Comparison of ENCODE assay signal across 14 cellular contexts in genomic region chr5:104170906-104171305, GRCh38.
"Had no signal": no experiment of that assay in that cellular context is flagged by ENCODE, and none has a peak within 500 bp of the region (broad histone marks: within the 10 kb centered on the region; RNA-seq: fewer than 3 reads in every experiment).

No MANE protein-coding gene starts in this region.

- H3K4me3 ChIP-seq: ascending aorta, colonic mucosa, esophagus muscularis mucosa, mucosa of descending colon, ovary, right lobe of liver had no signal

- H3K27ac ChIP-seq: ascending aorta, colonic mucosa, esophagus muscularis mucosa, ovary, right lobe of liver had no signal

- H3K4me1 Mint-ChIP-seq: activated CD4-positive, alpha-beta T cell treated with anti-CD3 and anti-CD28 coated beads, Interleukin-2, amount 10 ng/mL, durations not matched to agents 24 days and 14 days; activated naive CD8-positive, alpha-beta T cell treated with anti-CD3 and anti-CD28 coated beads, Interleukin-2, amount 10 ng/mL, durations not matched to agents 7 days and 5 days; naive thymus-derived CD4-positive, alpha-beta T cell had no signal

- H3K27me3 Mint-ChIP-seq: activated CD4-positive, alpha-beta T cell treated with anti-CD3 and anti-CD28 coated beads, Interleukin-2, amount 10 ng/mL, durations not matched to agents 24 days and 14 days; activated naive CD8-positive, alpha-beta T cell treated with anti-CD3 and anti-CD28 coated beads, Interleukin-2, amount 10 ng/mL, durations not matched to agents 7 days and 5 days; naive thymus-derived CD4-positive, alpha-beta T cell had no signal

- H3K36me3 ChIP-seq: ascending aorta, colonic mucosa, esophagus muscularis mucosa, ovary, right lobe of liver had no signal

- H3K27me3 ChIP-seq: ascending aorta, colonic mucosa, esophagus muscularis mucosa, ovary, right lobe of liver had no signal

- H3K36me3 Mint-ChIP-seq: activated naive CD8-positive, alpha-beta T cell treated with anti-CD3 and anti-CD28 coated beads, Interleukin-2, amount 10 ng/mL, durations not matched to agents 7 days and 5 days; naive thymus-derived CD4-positive, alpha-beta T cell had no signal

- H3K4me1 ChIP-seq: ascending aorta, colonic mucosa, esophagus muscularis mucosa, right lobe of liver had no signal

- H3K4me3 Mint-ChIP-seq: activated CD4-positive, alpha-beta T cell treated with anti-CD3 and anti-CD28 coated beads, Interleukin-2, amount 10 ng/mL, durations not matched to agents 24 days and 14 days; activated naive CD8-positive, alpha-beta T cell treated with anti-CD3 and anti-CD28 coated beads, Interleukin-2, amount 10 ng/mL, durations not matched to agents 7 days and 5 days; naive thymus-derived CD4-positive, alpha-beta T cell had no signal

- H3K9me3 ChIP-seq: ascending aorta, colonic mucosa, esophagus muscularis mucosa, mucosa of descending colon, ovary, right lobe of liver had no signal

- DNase-seq: activated CD4-positive, alpha-beta T cell treated with anti-CD3 and anti-CD28 coated beads, Interleukin-2, amount 10 ng/mL, durations not matched to agents 24 days and 14 days; activated CD4-positive, CD25-positive, alpha-beta regulatory T cell; activated CD8-positive, alpha-beta memory T cell treated with anti-CD3 and anti-CD28 coated beads, Interleukin-2, amount 50 U/mL, for 48 hours; activated naive CD8-positive, alpha-beta T cell treated with anti-CD3 and anti-CD28 coated beads, Interleukin-2, amount 10 ng/mL, durations not matched to agents 7 days and 5 days; colonic mucosa; islet precursor cell; mammary epithelial cell; mucosa of descending colon; naive thymus-derived CD4-positive, alpha-beta T cell; ovary; right lobe of liver; SW 1271 had no signal

- H3K27ac Mint-ChIP-seq: activated CD4-positive, alpha-beta T cell treated with anti-CD3 and anti-CD28 coated beads, Interleukin-2, amount 10 ng/mL, durations not matched to agents 24 days and 14 days; activated naive CD8-positive, alpha-beta T cell treated with anti-CD3 and anti-CD28 coated beads, Interleukin-2, amount 10 ng/mL, durations not matched to agents 7 days and 5 days; naive thymus-derived CD4-positive, alpha-beta T cell had no signal

- H3K9me3 Mint-ChIP-seq: activated CD4-positive, alpha-beta T cell treated with anti-CD3 and anti-CD28 coated beads, Interleukin-2, amount 10 ng/mL, durations not matched to agents 24 days and 14 days; activated naive CD8-positive, alpha-beta T cell treated with anti-CD3 and anti-CD28 coated beads, Interleukin-2, amount 10 ng/mL, durations not matched to agents 7 days and 5 days had no signal
